In the genomic region with DNA sequence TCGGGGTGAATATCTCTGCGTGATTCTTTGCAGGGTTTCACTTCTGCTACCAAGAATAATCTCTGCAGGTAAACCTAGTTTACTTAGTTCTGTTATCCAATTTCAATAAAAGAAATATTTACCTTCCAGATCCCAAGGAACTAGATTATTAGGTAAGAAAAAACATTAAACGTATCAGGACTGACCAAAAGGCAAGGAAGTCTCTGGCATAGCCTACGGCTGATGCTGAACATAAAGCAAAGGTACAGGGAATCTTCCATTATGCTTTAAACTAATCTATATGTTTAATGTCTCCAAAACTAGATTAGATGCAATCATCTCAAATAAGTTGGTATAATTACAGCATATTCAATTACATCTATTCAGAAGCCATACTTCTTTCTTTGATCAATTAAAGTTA, we compare ENCODE assay signal across 7 cellular contexts.
"Had no signal": no experiment of that assay in that cellular context is flagged by ENCODE, and none has a peak within 500 bp of the region (broad histone marks: within the 10 kb centered on the region; RNA-seq: fewer than 3 reads in every experiment).

No MANE protein-coding gene starts in this region.

- DNase-seq: IMR-90, KBM-7, KG1 had no signal

- H3K4me3 ChIP-seq: K562 had no signal

- ATAC-seq: HepG2, K562 had no signal

- H3K27ac ChIP-seq: HL-60 had no signal

- FAIRE-seq: HepG2, HTR-8/SVneo, K562 had no signal
